Comparison of ENCODE assay signal across 1 cellular context in genomic region chr6:41071923-41072835, GRCh38.
TF ChIP-seq lines count a peak whose summit lies in the region.

Gene OARD1, minus strand, starts transcription at chr6:41072356. Its CDS starts 722 bp downstream, at chr6:41071634.

TF ChIP-seq in HepG2, 621 proteins besides CTCF, POLR2A, EP300 and RAD21 (continued from another document and continues in another):
- peak; percentile 31; the same call in 1 of the 2 replicates for TF ChIP-seq ZNF331 (CRISPR knock-in tag; IDR thresholded peaks at IDR 0.05)
- no peak; the same call in 1 of the 2 replicates for TF ChIP-seq ZKSCAN1 (IDR thresholded peaks at IDR 0.05; ENCODE audit: low read length)
- TF ChIP-seq SMARCE1 (IDR thresholded peaks at IDR 0.05; ENCODE audit: borderline replicate concordance): no peak
- TF ChIP-seq ZNF124 (CRISPR knock-in tag; IDR thresholded peaks at IDR 0.05): no peak
- no peak for TF ChIP-seq ZNF496 (CRISPR knock-in tag; IDR thresholded peaks at IDR 0.05; ENCODE audit: insufficient replicate concordance)
- no peak for TF ChIP-seq GTF2F1 (IDR thresholded peaks at IDR 0.05; ENCODE audit: low read length)
- TF ChIP-seq NCOR1 (IDR thresholded peaks at IDR 0.05; ENCODE audit: borderline replicate concordance, low read length): peak; percentile 54; the same call in 1 of the 2 replicates
- TF ChIP-seq KLF9 (CRISPR knock-in tag; IDR thresholded peaks at IDR 0.05; ENCODE audit: low read depth): peak; percentile 69
- no peak; the same call in 1 of the 2 replicates for TF ChIP-seq ZNF431 (CRISPR knock-in tag; IDR thresholded peaks at IDR 0.05; ENCODE audit: borderline replicate concordance, low read depth)
- TF ChIP-seq MAF1 (CRISPR knock-in tag; IDR thresholded peaks at IDR 0.05; ENCODE audit: borderline replicate concordance): peak; percentile 44; the same call in 1 of the 2 replicates
- TF ChIP-seq ZNF724P (CRISPR knock-in tag; IDR thresholded peaks at IDR 0.05; ENCODE audit: borderline replicate concordance): no peak
- TF ChIP-seq ETV5 (CRISPR knock-in tag; IDR thresholded peaks at IDR 0.05; ENCODE audit: borderline replicate concordance): peak; percentile 93
- TF ChIP-seq FOXM1 (CRISPR knock-in tag; IDR thresholded peaks at IDR 0.05): no peak
- no peak for TF ChIP-seq RFX3 (CRISPR knock-in tag; IDR thresholded peaks at IDR 0.05)
- 0 out of 2 replicates have a peak, but pooled peaks have one; percentile 33 for TF ChIP-seq TP53 (CRISPR knock-in tag; conservative IDR thresholded peaks at IDR 0.05)
- no peak for TF ChIP-seq TOE1 (CRISPR knock-in tag; IDR thresholded peaks at IDR 0.05)
- TF ChIP-seq ZNF317 (CRISPR knock-in tag; IDR thresholded peaks at IDR 0.05): no peak
- no peak; the same call in 1 of the 2 replicates for TF ChIP-seq POLR2AphosphoS2 (IDR thresholded peaks at IDR 0.05; ENCODE audit: low read depth, low read length)
- TF ChIP-seq THAP8 (CRISPR knock-in tag; IDR thresholded peaks at IDR 0.05; ENCODE audit: borderline replicate concordance): no peak
- peak; percentile 92 for TF ChIP-seq ZFP37 (CRISPR knock-in tag; IDR thresholded peaks at IDR 0.05; ENCODE audit: borderline replicate concordance)
- no peak for TF ChIP-seq SNAPC2 (CRISPR knock-in tag; IDR thresholded peaks at IDR 0.05)
- TF ChIP-seq FOXK2 (IDR thresholded peaks at IDR 0.05): peak; percentile 46; the same call in 1 of the 2 replicates
- no peak for TF ChIP-seq SMC3 (IDR thresholded peaks at IDR 0.05; ENCODE audit: low read length)
- no peak; the same call in 1 of the 2 replicates for TF ChIP-seq TFAP4 (IDR thresholded peaks at IDR 0.05; ENCODE audit: borderline replicate concordance, low read depth)
- no peak for TF ChIP-seq HNF4G (IDR thresholded peaks at IDR 0.05; ENCODE audit: borderline replicate concordance, low read depth, low read length)
- TF ChIP-seq HNF4G (CRISPR knock-in tag; IDR thresholded peaks at IDR 0.05; ENCODE audit: borderline replicate concordance, low read depth): peak; percentile 79; the same call in 1 of the 2 replicates
- no peak for TF ChIP-seq ZNF253 (CRISPR knock-in tag; IDR thresholded peaks at IDR 0.05; ENCODE audit: borderline replicate concordance)
- peak; percentile 93 for TF ChIP-seq KAT8 (CRISPR knock-in tag; IDR thresholded peaks at IDR 0.05)
- peak; percentile 20; the same call in 1 of the 2 replicates for TF ChIP-seq CHD2 (IDR thresholded peaks at IDR 0.05; ENCODE audit: low read depth, low read length)
- TF ChIP-seq NPAS2 (CRISPR knock-in tag; IDR thresholded peaks at IDR 0.05; ENCODE audit: borderline replicate concordance): no peak
- no peak for TF ChIP-seq ZUFSP (CRISPR knock-in tag; IDR thresholded peaks at IDR 0.05; ENCODE audit: borderline replicate concordance)
- no peak for TF ChIP-seq PCBP2 (optimal IDR thresholded peaks at IDR 0.05; ENCODE audit: low read depth, low read length, poor library complexity, severe bottlenecking)
- TF ChIP-seq ZSCAN5A (CRISPR knock-in tag; IDR thresholded peaks at IDR 0.05; ENCODE audit: borderline replicate concordance): peak; percentile 41; the same call in 1 of the 2 replicates
- peak; percentile 74 for TF ChIP-seq ZBTB38 (CRISPR knock-in tag; IDR thresholded peaks at IDR 0.05)
- peak; percentile 86; the same call in 1 of the 2 replicates for TF ChIP-seq ZSCAN21 (CRISPR knock-in tag; IDR thresholded peaks at IDR 0.05; ENCODE audit: borderline replicate concordance)
- peak; percentile 94 for TF ChIP-seq POLR2AphosphoS5 (IDR thresholded peaks at IDR 0.05; ENCODE audit: low read depth, low read length)
- no peak for TF ChIP-seq RFX5 (IDR thresholded peaks at IDR 0.05; ENCODE audit: low read depth, low read length)
- peak; percentile 81 for TF ChIP-seq PITX1 (CRISPR knock-in tag; IDR thresholded peaks at IDR 0.05)
- peak; percentile 11; the same call in 1 of the 2 replicates for TF ChIP-seq SOX5 (CRISPR knock-in tag; IDR thresholded peaks at IDR 0.05; ENCODE audit: borderline replicate concordance)
- TF ChIP-seq GRHL1 (CRISPR knock-in tag; conservative IDR thresholded peaks at IDR 0.05): no peak
- no peak; the same call in 1 of the 2 replicates for TF ChIP-seq TGIF2 (CRISPR knock-in tag; IDR thresholded peaks at IDR 0.05)
- no peak for TF ChIP-seq ZNF7 (CRISPR knock-in tag; IDR thresholded peaks at IDR 0.05)
- TF ChIP-seq NBN (conservative IDR thresholded peaks at IDR 0.05): no peak
- no peak; the same call in 1 of the 2 replicates for TF ChIP-seq ELK4 (CRISPR knock-in tag; IDR thresholded peaks at IDR 0.05; ENCODE audit: borderline replicate concordance)
- peak; percentile 91 for TF ChIP-seq ASH2L (IDR thresholded peaks at IDR 0.05; ENCODE audit: insufficient read length, low read depth, low read length)
- TF ChIP-seq KLF16 (CRISPR knock-in tag; IDR thresholded peaks at IDR 0.05): peak in 1 of 2 experiments; percentile 69; a peak in 2 of 4 replicates
- TF ChIP-seq JDP2 (CRISPR knock-in tag; IDR thresholded peaks at IDR 0.05; ENCODE audit: borderline replicate concordance): no peak
- peak; percentile 57; the same call in 1 of the 2 replicates for TF ChIP-seq NFKBIZ (CRISPR knock-in tag; IDR thresholded peaks at IDR 0.05)
- TF ChIP-seq CBX5 (CRISPR knock-in tag; IDR thresholded peaks at IDR 0.05; ENCODE audit: borderline replicate concordance): no peak; the same call in 1 of the 2 replicates
- no peak for TF ChIP-seq ZNF780A (CRISPR knock-in tag; IDR thresholded peaks at IDR 0.05)
- TF ChIP-seq RFX1 (IDR thresholded peaks at IDR 0.05): no peak
- TF ChIP-seq EZH2 (conservative IDR thresholded peaks at IDR 0.05; ENCODE audit: low read depth, low read length): no peak
- peak; percentile 69; the same call in 1 of the 2 replicates for TF ChIP-seq ZNF598 (CRISPR knock-in tag; IDR thresholded peaks at IDR 0.05; ENCODE audit: borderline replicate concordance)
- TF ChIP-seq ZNF343 (CRISPR knock-in tag; IDR thresholded peaks at IDR 0.05): no peak; the same call in none of the 2 replicates
- TF ChIP-seq ZBTB3 (CRISPR knock-in tag; IDR thresholded peaks at IDR 0.05; ENCODE audit: borderline replicate concordance, low read depth): peak; percentile 85; the same call in 1 of the 2 replicates
- TF ChIP-seq ZEB1 (IDR thresholded peaks at IDR 0.05; ENCODE audit: insufficient replicate concordance, low read depth): peak; percentile 66
- peak; percentile 38; the same call in 1 of the 2 replicates for TF ChIP-seq GATA4 (IDR thresholded peaks at IDR 0.05; ENCODE audit: borderline replicate concordance, low read depth)
- peak; percentile 89; the same call in 1 of the 2 replicates for TF ChIP-seq CHD4 (IDR thresholded peaks at IDR 0.05; ENCODE audit: borderline replicate concordance, low read length)
- TF ChIP-seq ZNF614 (CRISPR knock-in tag; IDR thresholded peaks at IDR 0.05; ENCODE audit: borderline replicate concordance): no peak; the same call in 1 of the 2 replicates
- TF ChIP-seq ZNF441 (CRISPR knock-in tag; IDR thresholded peaks at IDR 0.05; ENCODE audit: borderline replicate concordance): no peak
- TF ChIP-seq MEIS1 (CRISPR knock-in tag; IDR thresholded peaks at IDR 0.05; ENCODE audit: borderline replicate concordance): 0 out of 2 replicates have a peak, but pooled peaks have one; percentile 57
- no peak for TF ChIP-seq POGK (CRISPR knock-in tag; conservative IDR thresholded peaks at IDR 0.05)
- no peak for TF ChIP-seq FOXO4 (CRISPR knock-in tag; conservative IDR thresholded peaks at IDR 0.05)
- TF ChIP-seq ZNF33B (CRISPR knock-in tag; IDR thresholded peaks at IDR 0.05): no peak
- peak; percentile 87; the same call in 1 of the 2 replicates for TF ChIP-seq POGZ (CRISPR knock-in tag; IDR thresholded peaks at IDR 0.05)
